In genomic region chr7:100699018-100699417, GRCh38 we compare ENCODE assay signal across 18 cellular contexts. TPM values are rescaled to one million over a fixed set of nuclear protein-coding genes. Genes with fewer than 3 reads are reported as not detected.
DNase-seq lines count a peak whose midpoint lies in the region; ATAC-seq, FAIRE-seq and TF ChIP-seq lines count a peak whose summit lies in the region.
"Had no signal": no experiment of that assay in that cellular context is flagged by ENCODE, and none has a peak within 500 bp of the region (broad histone marks: within the 10 kb centered on the region; RNA-seq: fewer than 3 reads in every experiment).

No MANE protein-coding gene starts in this region.

- no peak overlapping the region for H3K27ac Mint-ChIP-seq in CD4-positive, alpha-beta T cell
- H3K27ac Mint-ChIP-seq in neural crest cell (ENCODE audit: unreplicated experiment): no peak overlapping the region
- H3K27ac Mint-ChIP-seq: CD8-positive, alpha-beta T cell had no signal

- no peak for TF ChIP-seq CTCF in CD4-positive, alpha-beta T cell (IDR thresholded peaks at IDR 0.05)
- TF ChIP-seq CTCF in K562 (IDR thresholded peaks at IDR 0.05 in 2 of 3, conservative IDR thresholded peaks at IDR 0.05 in 1 of 3; ENCODE audit: insufficient read depth in 2 of 3, low read depth in 1 of 3, low read length in 3 of 3): no peak
- TF ChIP-seq CTCF in neural crest cell (conservative IDR thresholded peaks at IDR 0.05): no peak

- H3K9ac ChIP-seq in K562 (ENCODE audit: insufficient read depth in 1 of 2, low read depth in 2 of 2, low read length in 2 of 2): no peak overlapping the region
- H3K9ac ChIP-seq: BLaER1 had no signal

- no peak overlapping the region for H2AFZ ChIP-seq in K562 (ENCODE audit: low read depth, low read length)

- peaks cover 0 to 14% of the 10 kb centered on the region in 2 experiments; a peak in 3 of 5 replicates for H3K4me1 ChIP-seq in K562 (replicated peaks in 1 of 2; ENCODE audit: control insufficient read depth in 2 of 2, insufficient read depth in 2 of 2, low read length in 2 of 2)

- no peaks in the 10 kb centered on the region for H3K27me3 ChIP-seq in CD4-positive, alpha-beta T cell (ENCODE audit: control insufficient read depth, insufficient read depth, low read length)
- peaks cover 11 to 15% of the 10 kb centered on the region in 2 experiments for H3K27me3 ChIP-seq in K562 (ENCODE audit: control insufficient read depth in 2 of 2, insufficient read depth in 2 of 2, low read length in 2 of 2)
- H3K27me3 ChIP-seq: BLaER1 had no signal

- H3K36me3 Mint-ChIP-seq in CD4-positive, alpha-beta T cell (ENCODE audit: low read depth): no peaks in the 10 kb centered on the region
- no peaks in the 10 kb centered on the region for H3K36me3 Mint-ChIP-seq in neural crest cell (ENCODE audit: low read depth)
- H3K36me3 Mint-ChIP-seq: CD14-positive monocyte; CD8-positive, alpha-beta T cell had no signal

- H3K4me2 ChIP-seq in K562 (ENCODE audit: insufficient read depth, low read length): no peak overlapping the region
- H3K4me2 ChIP-seq: BLaER1 had no signal

- in situ Hi-C loops in K562 (cut with MboI): no loop called here

- WGBS in K562 (ENCODE audit: insufficient coverage, low coverage, missing lambda C conversion rate): 9% methylated on average over 5 of the region's 6 CpGs

- peak overlapping the region; percentile 40 for H3K4me3 Mint-ChIP-seq in CD4-positive, alpha-beta T cell
- H3K4me3 Mint-ChIP-seq in neural crest cell: peak overlapping the region; percentile 54
- H3K4me3 Mint-ChIP-seq: CD8-positive, alpha-beta T cell had no signal

- H3K36me3 ChIP-seq in K562 (ENCODE audit: control insufficient read depth, insufficient read depth, low read length): no peaks in the 10 kb centered on the region
- H3K36me3 ChIP-seq: BLaER1, HAP-1 had no signal

- no peaks in the 10 kb centered on the region for H3K27me3 Mint-ChIP-seq in CD4-positive, alpha-beta T cell
- H3K27me3 Mint-ChIP-seq in neural crest cell (ENCODE audit: low read depth): peaks cover 51% of the 10 kb centered on the region

- FAIRE-seq in K562 (lab: Jason Lieb, UNC): no peak
- FAIRE-seq: GM12891, GM19239 had no signal

- H3K9me1 ChIP-seq in K562 (ENCODE audit: control insufficient read depth, insufficient read depth, low read length): no peaks in the 10 kb centered on the region

- BruUV-seq in K562 (replicated peaks; lab: Mats Ljungman, UMichigan): no TSS peak

- peaks cover 5% of the 10 kb centered on the region for H3K4me1 Mint-ChIP-seq in CD4-positive, alpha-beta T cell (ENCODE audit: low read depth)
- no peaks in the 10 kb centered on the region for H3K4me1 Mint-ChIP-seq in neural crest cell

- DNase-seq in CD4-positive, alpha-beta T cell: no peak
- DNase-seq in K562 (ENCODE audit: extremely low read depth in 1 of 4, low spot score in 3 of 4): no peak
- DNase-seq in neural crest cell (ENCODE audit: low read depth, low spot score): no peak
- DNase-seq in activated T-cell treated with anti-CD3 and anti-CD28 coated beads, Interleukin-2, amount 50 U/mL, for 1 hour: no peak
- DNase-seq: 8988T; Calu3; CD8-positive, alpha-beta T cell; DMS79 treated with DMSO at 0.1 percent for 48 hours had no signal

- POLR2A ChIA-PET in CD4-positive, alpha-beta T cell (lab: Charles Lee): interaction anchor here (0.7 to 0.9 kb wide), 2 partner anchors 22 to 113 kb away, joined by 3 read pairs; partner anchors contain the start of genes FBXO24 and LRCH4
- POLR2A ChIA-PET in K562 (lab: Yijun Ruan, JAX): interaction anchor here (0.6 to 0.7 kb wide), 4 partner anchors 19 to 176 kb away, joined by 3 read pairs; partner anchors contain the start of gene SRRT

- no peaks in the 10 kb centered on the region for H4K20me1 ChIP-seq in K562 (replicated peaks; ENCODE audit: control insufficient read depth, insufficient read depth, low read length)
- H4K20me1 ChIP-seq: BLaER1 had no signal

- H3K27ac ChIP-seq in CD4-positive, alpha-beta T cell (ENCODE audit: low read depth, low read length): no peak overlapping the region
- no peak overlapping the region for H3K27ac ChIP-seq in K562 (ENCODE audit: extremely low read depth, low read depth, low read length)
- H3K27ac ChIP-seq: BLaER1 had no signal

- no peak for TF ChIP-seq POLR2A in K562 (conservative IDR thresholded peaks at IDR 0.05)

- H3K4me3 ChIP-seq in K562: no peak overlapping the region
- H3K4me3 ChIP-seq: BLaER1, HAP-1 had no signal

- H3K9me3 ChIP-seq in CD4-positive, alpha-beta T cell (ENCODE audit: control insufficient read depth, low read length): no peaks in the 10 kb centered on the region
- H3K9me3 ChIP-seq in K562 (replicated peaks; ENCODE audit: control insufficient read depth, insufficient read depth, low read depth, low read length): no peaks in the 10 kb centered on the region
- H3K9me3 ChIP-seq: BLaER1, HAP-1 had no signal

- no peaks in the 10 kb centered on the region for H3K79me2 ChIP-seq in K562 (ENCODE audit: control insufficient read depth, insufficient read depth, low read length)

- no peak for TF ChIP-seq EP300 in K562 (IDR thresholded peaks at IDR 0.05; ENCODE audit: low read length)

- ATAC-seq in CD4-positive, alpha-beta T cell (ENCODE audit: poor library complexity): no peak
- ATAC-seq in K562: no peak
- no peak for ATAC-seq in GM21825 (IDR thresholded peaks at IDR 0.05; ENCODE audit: unreplicated experiment)
- ATAC-seq: CD8-positive, alpha-beta T cell had no signal

- CTCF ChIA-PET in CD4-positive, alpha-beta T cell (lab: Charles Lee): no interaction called here
- CTCF ChIA-PET in K562 (lab: Yijun Ruan, JAX; ENCODE audit: low intra/inter-chr PET ratio): no interaction called here

- no peaks in the 10 kb centered on the region for H3K9me3 Mint-ChIP-seq in CD4-positive, alpha-beta T cell
- no peaks in the 10 kb centered on the region for H3K9me3 Mint-ChIP-seq in neural crest cell
- H3K9me3 Mint-ChIP-seq: CD14-positive monocyte; CD8-positive, alpha-beta T cell had no signal

- no peak for TF ChIP-seq RAD21 in K562 (CRISPR knock-in tag; conservative IDR thresholded peaks at IDR 0.05 in 1 of 2, IDR thresholded peaks at IDR 0.05 in 1 of 2)

- intact Hi-C loops in CD4-positive, alpha-beta T cell (cut with DNase I, micrococcal nuclease): no loop called here
- intact Hi-C loops in K562 (cut with micrococcal nuclease): no loop called here

RNA-seq across cellular contexts. Expression of gene GIGYF1, which starts 5.0 kb away (rescaled TPM):
- 10 to 100 TPM; 75.5 to 78.8 TPM for total RNA-seq in CD4-positive, alpha-beta T cell
- total RNA-seq in K562 (2011; cell fraction: chromatin; rRNA removed; ENCODE audit: low replicate concordance): 84.5 and 200 TPM in 2 replicates
- total RNA-seq in K562 (2011; cell fraction: nucleolus; rRNA removed): 145 and 152 TPM in 2 replicates
- total RNA-seq in K562 (2011; cell fraction: nucleoplasm; rRNA removed): 94.7 and 102 TPM in 2 replicates
- total RNA-seq in K562 (2014; rRNA removed) (30.6 and 33.6 TPM in 2 replicates), K562 (2014; rRNA removed; fragmentation: Illumina TruSeq; extraction: Trizol) (7.7 and 8.0 TPM in 2 replicates), K562 (2015; rRNA removed; fragmentation: Illumina TruSeq; extraction: Trizol) (20.0 and 21.0 TPM in 2 replicates), K562 (2021) (57.8 and 76.2 TPM in 2 replicates), neural crest cell (71.8 and 82.9 TPM in 2 replicates)
- polyA plus RNA-seq in K562 (2011; rRNA removed) (9.7 and 12.7 TPM in 2 replicates), K562 (2014; fragmentation: Illumina TruSeq; extraction: Trizol) (16.8 and 24.3 TPM in 2 replicates), K562 (2014; fragmentation: Nextera tagmentation; extraction: Ambion mirVana) (1 to 10 TPM in 1 of 2 experiments, under 1 TPM in 1; 0.56 to 1.6 TPM), K562 (2014; rRNA removed) (39.5 and 59.2 TPM in 2 replicates)
- polyA plus RNA-seq in K562 (2011; cell fraction: cytosol; rRNA removed): 7.7 and 14.4 TPM in 2 replicates
- 110 and 242 TPM in 2 replicates for polyA plus RNA-seq in K562 (2011; cell fraction: nucleus; rRNA removed)
- polyA plus RNA-seq in K562 (2012): 26.8 and 38.9 TPM in 2 replicates
- 3.1 and 4.1 TPM in 2 replicates for polyA minus RNA-seq in K562 (2011; rRNA and poly(A)+ RNA removed)
- polyA minus RNA-seq in K562 (2011; cell fraction: cytosol; rRNA and poly(A)+ RNA removed): 11.6 and 11.9 TPM in 2 replicates
- 40.9 and 52.5 TPM in 2 replicates for polyA minus RNA-seq in K562 (2011; cell fraction: nucleus; rRNA and poly(A)+ RNA removed)

RNA-seq across cellular contexts. Expression of gene POP7, which starts 6.9 kb away (rescaled TPM):
- 1 to 10 TPM; 7.4 to 7.5 TPM for total RNA-seq in CD4-positive, alpha-beta T cell
- 7.9 and 28.1 TPM in 2 replicates for total RNA-seq in K562 (2011; cell fraction: chromatin; rRNA removed; ENCODE audit: low replicate concordance)
- total RNA-seq in K562 (2011; cell fraction: nucleolus; rRNA removed): 39.7 and 46.0 TPM in 2 replicates
- 24.5 and 27.6 TPM in 2 replicates for total RNA-seq in K562 (2011; cell fraction: nucleoplasm; rRNA removed)
- 150 and 214 TPM in 2 replicates for total RNA-seq in K562 (2014; rRNA removed)
- 46.7 and 49.9 TPM in 2 replicates for total RNA-seq in K562 (2014; rRNA removed; fragmentation: Illumina TruSeq; extraction: Trizol)
- 115 TPM in 2 replicates for total RNA-seq in K562 (2015; rRNA removed; fragmentation: Illumina TruSeq; extraction: Trizol)
- total RNA-seq in K562 (2021): 109 TPM in 2 replicates
- 43.3 and 68.9 TPM in 2 replicates for polyA plus RNA-seq in K562 (2011; rRNA removed)
- 72.5 and 209 TPM in 2 replicates for polyA plus RNA-seq in K562 (2011; cell fraction: cytosol; rRNA removed)
- polyA plus RNA-seq in K562 (2011; cell fraction: nucleus; rRNA removed): 33.6 and 51.3 TPM in 2 replicates
- polyA plus RNA-seq in K562 (2012): 73.1 and 110 TPM in 2 replicates
- 46.0 and 87.4 TPM in 2 replicates for polyA plus RNA-seq in K562 (2014; fragmentation: Illumina TruSeq; extraction: Trizol)
- polyA plus RNA-seq in K562 (2014; fragmentation: Nextera tagmentation; extraction: Ambion mirVana): 10 to 100 TPM; 11.5 to 27.1 TPM
- polyA plus RNA-seq in K562 (2014; rRNA removed): 163 and 191 TPM in 2 replicates
- 7.4 and 14.3 TPM in 2 replicates for polyA minus RNA-seq in K562 (2011; rRNA and poly(A)+ RNA removed)
- polyA minus RNA-seq in K562 (2011; cell fraction: cytosol; rRNA and poly(A)+ RNA removed): 17.0 and 39.1 TPM in 2 replicates
- polyA minus RNA-seq in K562 (2011; cell fraction: nucleus; rRNA and poly(A)+ RNA removed): 11.8 and 12.6 TPM in 2 replicates
- total RNA-seq in neural crest cell: 64.1 and 67.9 TPM in 2 replicates

RNA-seq across cellular contexts. Expression of gene EPO, which starts 21.2 kb away (rescaled TPM):
- not detected for total RNA-seq in CD4-positive, alpha-beta T cell
- total RNA-seq in K562 (2011; cell fraction: chromatin; rRNA removed; ENCODE audit: low replicate concordance): 0.60 TPM in 1 of 2 replicates, not detected in the other
- 0.26 and 0.33 TPM in 2 replicates for total RNA-seq in K562 (2011; cell fraction: nucleolus; rRNA removed)
- not detected in 2 replicates for total RNA-seq in K562 (2011; cell fraction: nucleoplasm; rRNA removed)
- total RNA-seq in K562 (2014; rRNA removed): 0.20 TPM in 1 of 2 replicates, not detected in the other
- not detected in 2 replicates for total RNA-seq in K562 (2014; rRNA removed; fragmentation: Illumina TruSeq; extraction: Trizol)
- total RNA-seq in K562 (2015; rRNA removed; fragmentation: Illumina TruSeq; extraction: Trizol): not detected in 2 replicates
- not detected in 2 replicates for total RNA-seq in K562 (2021)
- polyA plus RNA-seq in K562 (2011; rRNA removed): 0.07 and 0.20 TPM in 2 replicates
- polyA plus RNA-seq in K562 (2011; cell fraction: cytosol; rRNA removed): 0.12 and 0.15 TPM in 2 replicates
- 0.29 and 0.53 TPM in 2 replicates for polyA plus RNA-seq in K562 (2011; cell fraction: nucleus; rRNA removed)
- 0.10 TPM in 1 of 2 replicates, not detected in the other for polyA plus RNA-seq in K562 (2012)
- not detected in 2 replicates for polyA plus RNA-seq in K562 (2014; fragmentation: Illumina TruSeq; extraction: Trizol)
- polyA plus RNA-seq in K562 (2014; fragmentation: Nextera tagmentation; extraction: Ambion mirVana): under 1 TPM in 1 of 2 experiments, not detected in 1; 0.06 TPM
- 0.41 TPM in 1 of 2 replicates, not detected in the other for polyA plus RNA-seq in K562 (2014; rRNA removed)
- not detected in 2 replicates for polyA minus RNA-seq in K562 (2011; rRNA and poly(A)+ RNA removed)
- polyA minus RNA-seq in K562 (2011; cell fraction: cytosol; rRNA and poly(A)+ RNA removed): not detected in 2 replicates
- polyA minus RNA-seq in K562 (2011; cell fraction: nucleus; rRNA and poly(A)+ RNA removed): not detected in 2 replicates
- total RNA-seq in neural crest cell: 0.23 and 0.30 TPM in 2 replicates
- total RNA-seq: Calu3; CD8-positive, alpha-beta T cell; H4; HT-29 had no signal
- polyA plus RNA-seq: AG04450, CD14-positive monocyte had no signal

RNA-seq across cellular contexts. Expression of gene GNB2, which starts 25.5 kb away (rescaled TPM):
- 10 to 100 TPM; 87.8 to 91.9 TPM for total RNA-seq in CD4-positive, alpha-beta T cell
- total RNA-seq in K562 (2011; cell fraction: chromatin; rRNA removed; ENCODE audit: low replicate concordance): 52.2 and 165 TPM in 2 replicates
- 119 and 144 TPM in 2 replicates for total RNA-seq in K562 (2011; cell fraction: nucleolus; rRNA removed)
- 70.5 and 76.0 TPM in 2 replicates for total RNA-seq in K562 (2011; cell fraction: nucleoplasm; rRNA removed)
- total RNA-seq in K562 (2014; rRNA removed): 125 and 171 TPM in 2 replicates
- total RNA-seq in K562 (2014; rRNA removed; fragmentation: Illumina TruSeq; extraction: Trizol): 25.4 and 37.1 TPM in 2 replicates
- 74.1 and 78.5 TPM in 2 replicates for total RNA-seq in K562 (2015; rRNA removed; fragmentation: Illumina TruSeq; extraction: Trizol)
- total RNA-seq in K562 (2021): 320 and 323 TPM in 2 replicates
- 83.8 and 104 TPM in 2 replicates for polyA plus RNA-seq in K562 (2011; rRNA removed)
- 142 and 275 TPM in 2 replicates for polyA plus RNA-seq in K562 (2011; cell fraction: cytosol; rRNA removed)
- polyA plus RNA-seq in K562 (2011; cell fraction: nucleus; rRNA removed): 125 and 179 TPM in 2 replicates
- 243 and 314 TPM in 2 replicates for polyA plus RNA-seq in K562 (2012)
- 212 and 251 TPM in 2 replicates for polyA plus RNA-seq in K562 (2014; fragmentation: Illumina TruSeq; extraction: Trizol)
- polyA plus RNA-seq in K562 (2014; fragmentation: Nextera tagmentation; extraction: Ambion mirVana): 1 to 10 TPM in 1 of 2 experiments, under 1 TPM in 1; 0.65 to 5.2 TPM
- polyA plus RNA-seq in K562 (2014; rRNA removed): 189 and 193 TPM in 2 replicates
- 21.4 and 50.9 TPM in 2 replicates for polyA minus RNA-seq in K562 (2011; rRNA and poly(A)+ RNA removed)
- polyA minus RNA-seq in K562 (2011; cell fraction: cytosol; rRNA and poly(A)+ RNA removed): 89.4 and 98.0 TPM in 2 replicates
- polyA minus RNA-seq in K562 (2011; cell fraction: nucleus; rRNA and poly(A)+ RNA removed): 23.0 and 27.4 TPM in 2 replicates
- total RNA-seq in neural crest cell: 215 and 229 TPM in 2 replicates

RNA-seq across cellular contexts. Expression of gene ZAN, which starts 34.4 kb away (rescaled TPM):
- total RNA-seq in CD4-positive, alpha-beta T cell: not detected
- not detected in 2 replicates for total RNA-seq in K562 (2011; cell fraction: chromatin; rRNA removed; ENCODE audit: low replicate concordance)
- total RNA-seq in K562 (2011; cell fraction: nucleolus; rRNA removed): not detected in 2 replicates
- total RNA-seq in K562 (2011; cell fraction: nucleoplasm; rRNA removed): not detected in 2 replicates
- not detected in 2 replicates for total RNA-seq in K562 (2014; rRNA removed)
- total RNA-seq in K562 (2014; rRNA removed; fragmentation: Illumina TruSeq; extraction: Trizol): not detected in 2 replicates
- total RNA-seq in K562 (2015; rRNA removed; fragmentation: Illumina TruSeq; extraction: Trizol): not detected in 2 replicates
- total RNA-seq in K562 (2021): not detected in 2 replicates
- polyA plus RNA-seq in K562 (2011; rRNA removed): not detected in 2 replicates
- not detected in 2 replicates for polyA plus RNA-seq in K562 (2011; cell fraction: cytosol; rRNA removed)
- 0.01 TPM in 1 of 2 replicates, not detected in the other for polyA plus RNA-seq in K562 (2011; cell fraction: nucleus; rRNA removed)
- not detected in 2 replicates for polyA plus RNA-seq in K562 (2012)
- not detected in 2 replicates for polyA plus RNA-seq in K562 (2014; fragmentation: Illumina TruSeq; extraction: Trizol)
- not detected for polyA plus RNA-seq in K562 (2014; fragmentation: Nextera tagmentation; extraction: Ambion mirVana)
- polyA plus RNA-seq in K562 (2014; rRNA removed): not detected in 2 replicates
- not detected in 2 replicates for polyA minus RNA-seq in K562 (2011; rRNA and poly(A)+ RNA removed)
- not detected in 2 replicates for polyA minus RNA-seq in K562 (2011; cell fraction: cytosol; rRNA and poly(A)+ RNA removed)
- not detected in 2 replicates for polyA minus RNA-seq in K562 (2011; cell fraction: nucleus; rRNA and poly(A)+ RNA removed)
- total RNA-seq in neural crest cell: not detected in 2 replicates
- total RNA-seq: A673; Calu3; CD8-positive, alpha-beta T cell; H4; HT-29 had no signal
- polyA plus RNA-seq: AG04450, CD14-positive monocyte had no signal
